Comparison of ENCODE assay signal across 22 cellular contexts in the genomic region with DNA sequence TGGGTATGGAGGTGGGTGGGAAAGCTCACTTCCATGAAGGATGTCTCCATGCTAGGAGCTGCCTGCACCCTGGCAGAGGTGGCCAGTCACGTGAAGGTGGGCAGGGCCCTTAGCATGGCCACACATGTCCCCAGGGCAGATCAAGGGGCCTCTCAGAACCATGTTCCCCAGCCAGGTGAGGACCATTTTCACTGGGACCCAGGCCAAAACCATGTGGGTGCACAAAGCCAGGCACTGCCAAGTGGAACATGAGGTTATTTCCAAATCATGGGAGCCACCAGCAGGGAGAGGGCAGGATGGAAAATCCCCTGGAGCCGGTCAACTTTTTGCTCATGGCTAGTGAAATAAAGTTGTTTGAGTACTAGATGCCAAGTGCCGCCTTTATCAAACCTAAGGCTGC. TPM values are rescaled to one million over a fixed set of nuclear protein-coding genes. Genes with fewer than 3 reads are reported as not detected.
DNase-seq lines count a peak whose midpoint lies in the region; ATAC-seq and TF ChIP-seq lines count a peak whose summit lies in the region.
"Had no signal": no experiment of that assay in that cellular context is flagged by ENCODE, and none has a peak within 500 bp of the region (broad histone marks: within the 10 kb centered on the region; RNA-seq: fewer than 3 reads in every experiment).

No MANE protein-coding gene starts in this region.

- no peaks in the 10 kb centered on the region for H3K4me1 ChIP-seq in A673 (ENCODE audit: insufficient read depth, low read length, poor library complexity, severe bottlenecking)
- H3K4me1 ChIP-seq: colonic mucosa had no signal

- intact Hi-C loops in A673 (cut with micrococcal nuclease; ENCODE audit: unreplicated experiment) = no loop called here

- no TSS peak for BruUV-seq in A673 (replicated peaks; lab: Mats Ljungman, UMichigan)

- H3K9me3 ChIP-seq in A673 (ENCODE audit: low read depth, low read length, poor library complexity, severe bottlenecking) = no peaks in the 10 kb centered on the region
- H3K9me3 ChIP-seq: BLaER1, colonic mucosa had no signal

- peaks cover 50% of the 10 kb centered on the region for H3K36me3 ChIP-seq in A673 (ENCODE audit: insufficient read depth, low read length, poor library complexity, severe bottlenecking)

- H3K27me3 ChIP-seq in A673 (replicated peaks; ENCODE audit: insufficient read depth, low read depth, low read length, poor library complexity) = no peaks in the 10 kb centered on the region
- H3K27me3 ChIP-seq: BLaER1, brain microvascular endothelial cell, colonic mucosa had no signal

- DNase-seq in activated CD8-positive, alpha-beta memory T cell treated with anti-CD3 and anti-CD28 coated beads for 24 hours = peak; percentile 52
- no peak for DNase-seq in activated CD8-positive, alpha-beta memory T cell treated with anti-CD3 and anti-CD28 coated beads, Interleukin-2, amount 50 U/mL, for 4 hours
- no peak for DNase-seq in RWPE1 (ENCODE audit: low spot score)
- DNase-seq in islet precursor cell = peak; percentile 48
- DNase-seq in stimulated activated CD8-positive, alpha-beta memory T cell treated with anti-CD3 and anti-CD28 coated beads, Interleukin-4, amount 100 ng/mL, for 48 hours = peak; percentile 20
- no peak for DNase-seq in A673 (ENCODE audit: low spot score)
- no peak for DNase-seq in KG1 (lab: John Stamatoyannopoulos, UW)
- DNase-seq: activated effector memory CD4-positive, alpha-beta T cell treated with anti-CD3 and anti-CD28 coated beads, Interleukin-2, amount 50 U/mL, for 16 hours; brain microvascular endothelial cell; colonic mucosa; COR-L47; DMS79 treated with DMSO at 0.1 percent for 48 hours; H7; natural killer cell; NCI-H1417; NCI-H2107; RPMI8226; stimulated activated CD4-positive, alpha-beta T cell treated with anti-CD3 and anti-CD28 coated beads, Interleukin-1b, Interleukin-23, amount 100 ng/mL, for 48 hours had no signal

- no peak for ATAC-seq in HG03045 (IDR thresholded peaks at IDR 0.05; ENCODE audit: unreplicated experiment)
- ATAC-seq: natural killer cell; stimulated activated memory B cell treated with anti-CD40 and anti-IgM and Interleukin-4, amounts not matched to agents 10 μg/mL and 1 μg/mL and 100 μg/mL, for 72 hours had no signal

- H3K4me3 ChIP-seq in A673 (ENCODE audit: low read depth, low read length, poor library complexity, severe bottlenecking) = no peak overlapping the region
- H3K4me3 ChIP-seq: BLaER1, colonic mucosa, skin epidermis had no signal

- H3K27ac ChIP-seq in RWPE1 = peak overlapping the region; percentile 61
- no peak overlapping the region for H3K27ac ChIP-seq in A673 (ENCODE audit: low read depth, low read length, poor library complexity, severe bottlenecking)
- H3K27ac ChIP-seq: BLaER1, brain microvascular endothelial cell, colonic mucosa, skin epidermis had no signal

- POLR2A ChIA-PET in RWPE1 (lab: Yijun Ruan, JAX; ENCODE audit: low non-redundant PET) = no interaction called here
- POLR2A ChIA-PET in A673 (lab: Charles Lee; ENCODE audit: low non-redundant PET) = no interaction called here

- no peak for TF ChIP-seq CTCF in RWPE1 (conservative IDR thresholded peaks at IDR 0.05; ENCODE audit: low read depth)
- TF ChIP-seq CTCF in A673 (conservative IDR thresholded peaks at IDR 0.05; ENCODE audit: low read depth, low read length) = no peak

- CTCF ChIA-PET in RWPE1 (lab: Yijun Ruan, JAX) = interaction anchor here (1.9 kb wide), 1 partner anchor 9 kb away, joined by 9 read pairs; the partner anchor contains the start of gene ZNF692
- CTCF ChIA-PET in A673 (lab: Charles Lee) = no interaction called here

RNA-seq across cellular contexts. Expression of gene ZNF692, which starts 9.7 kb away (rescaled TPM):
- total RNA-seq in A673 (2021) = 58.6 and 64.5 TPM in 2 replicates

RNA-seq across cellular contexts. Expression of gene ZNF672, which starts 11.1 kb away (rescaled TPM):
- 21.6 and 24.0 TPM in 2 replicates for total RNA-seq in A673 (2021)

RNA-seq across cellular contexts. Expression of gene SH3BP5L, which starts 23.4 kb away (rescaled TPM):
- 26.7 and 28.6 TPM in 2 replicates for total RNA-seq in A673 (2021)

RNA-seq across cellular contexts. Expression of gene PGBD2, which starts 56.9 kb away (rescaled TPM):
- total RNA-seq in A673 (2021) = 5.0 and 5.7 TPM in 2 replicates

Comparison
In these comparisons a context has a peak if more than half of its experiments do, and no peak if none do; other contexts are left out.
1. DNase-seq: peak in activated CD8-positive, alpha-beta memory T cell treated with anti-CD3 and anti-CD28 coated beads for 24 hours (single experiment), islet precursor cell (single experiment) and stimulated activated CD8-positive, alpha-beta memory T cell treated with anti-CD3 and anti-CD28 coated beads, Interleukin-4, amount 100 ng/mL, for 48 hours (single experiment); none in activated CD8-positive, alpha-beta memory T cell treated with anti-CD3 and anti-CD28 coated beads, Interleukin-2, amount 50 U/mL, for 4 hours (single experiment), RWPE1 (single experiment), A673 (single experiment) and KG1 (single experiment).